13 cellular contexts compared by ENCODE assay signal in genomic region chr5:144451187-144451973, GRCh38.
"Had no signal": no experiment of that assay in that cellular context is flagged by ENCODE, and none has a peak within 500 bp of the region (broad histone marks: within the 10 kb centered on the region; RNA-seq: fewer than 3 reads in every experiment).

No MANE protein-coding gene starts in this region.

- ATAC-seq: activated naive CD4-positive, alpha-beta T cell treated with anti-CD3 and anti-CD28 coated beads, Interleukin-2, amount 50 U/mL, for 72 hours; activated T-cell treated with anti-CD3 and anti-CD28 coated beads, Interleukin-2, amount 50 U/mL, for 4 hours; esophagus mucosa; heart right ventricle had no signal

- FAIRE-seq: endometrium, frontal cortex, keratinocyte had no signal

- H3K4me3 ChIP-seq: heart right ventricle, left ventricle myocardium inferior, thyroid gland, vagina had no signal

- DNase-seq: activated CD4-positive, alpha-beta memory T cell treated with anti-CD3 and anti-CD28 coated beads for 36 hours; activated effector memory CD4-positive, alpha-beta T cell treated with anti-CD3 and anti-CD28 coated beads, Interleukin-2, amount 50 U/mL, for 16 hours; activated T-cell treated with anti-CD3 and anti-CD28 coated beads, Interleukin-2, amount 50 U/mL, for 4 hours; heart right ventricle; left ventricle myocardium inferior; stimulated activated CD4-positive, alpha-beta T cell treated with anti-CD3 and anti-CD28 coated beads, Interleukin-15, amount 100 ng/mL, for 24 hours; thyroid gland had no signal

- H3K36me3 ChIP-seq: heart right ventricle, left ventricle myocardium inferior, thyroid gland, vagina had no signal

- H3K9me3 ChIP-seq: thyroid gland, vagina had no signal

- H3K4me1 ChIP-seq: left ventricle myocardium inferior, thyroid gland, vagina had no signal

- H3K27ac ChIP-seq: heart right ventricle, left ventricle myocardium inferior, thyroid gland, vagina had no signal

- H3K27me3 ChIP-seq: heart right ventricle, thyroid gland, vagina had no signal
